ENCODE assay signal across 8 cellular contexts in the genomic region with DNA sequence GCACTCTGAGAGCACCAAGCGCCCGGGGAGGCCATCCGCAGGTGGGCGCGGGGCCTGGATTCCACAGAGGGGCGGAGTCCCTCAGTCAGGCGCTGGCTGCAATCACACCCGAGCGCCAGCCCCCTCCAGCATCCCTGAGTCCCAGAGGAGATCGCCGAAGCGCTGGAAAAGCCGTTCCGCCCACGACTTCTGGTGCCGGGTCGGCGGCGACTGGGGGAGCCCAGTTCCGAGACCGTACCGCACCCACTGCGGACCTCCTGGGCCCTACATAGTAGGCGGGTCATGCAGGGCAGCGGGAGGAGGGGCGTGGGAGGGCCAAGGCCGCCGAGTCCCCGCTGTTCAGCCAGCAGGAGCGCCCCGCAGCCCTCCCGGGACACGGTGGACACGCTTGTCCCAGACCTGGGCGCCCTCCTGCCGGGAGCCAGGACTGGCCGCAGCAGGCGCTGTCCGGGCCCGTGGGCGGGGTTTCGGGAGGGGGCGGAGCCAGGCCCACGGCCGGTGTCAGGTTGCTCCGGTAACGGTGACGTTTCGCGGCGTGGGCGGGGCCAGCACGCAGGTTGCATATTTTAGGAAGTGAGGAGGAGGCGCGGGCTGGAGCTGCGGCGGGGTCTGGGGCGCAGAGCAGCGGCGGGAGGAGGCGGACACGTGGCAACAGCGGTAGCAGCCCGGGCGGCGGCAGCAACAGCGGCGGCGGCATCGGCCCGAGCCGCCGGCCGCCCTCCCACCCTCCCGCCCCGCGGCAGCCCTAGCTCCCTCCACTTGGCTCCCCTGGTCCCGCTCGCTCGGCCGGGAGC. TPM values are rescaled to one million over a fixed set of nuclear protein-coding genes. Genes with fewer than 3 reads are reported as not detected.
DNase-seq lines count a peak whose midpoint lies in the region; ATAC-seq and TF ChIP-seq lines count a peak whose summit lies in the region.

A gene (plus strand): TSS at position 594 of the 794 bp plus-strand sequence. CDS start 268 bp downstream, outside the sequence.

- ATAC-seq in GM18511 (IDR thresholded peaks at IDR 0.05; ENCODE audit: unreplicated experiment) (peak; percentile 66), HG03025 (IDR thresholded peaks at IDR 0.05; ENCODE audit: low FRiP score, unreplicated experiment) (peak; percentile 67), right cardiac atrium (peak; percentile 84 to 89)

- H3K27ac ChIP-seq in ascending aorta = peak within 1 kb of the TSS; percentile 95 to 96
- peak within 1 kb of the TSS; percentile 98 for H3K27ac ChIP-seq in right cardiac atrium (ENCODE audit: low read length)
- peak within 1 kb of the TSS; percentile 90 to 94 for H3K27ac ChIP-seq in uterus

- H3K27me3 ChIP-seq in ascending aorta = no peaks in the 10 kb centered on the region
- H3K27me3 ChIP-seq in right cardiac atrium (ENCODE audit: control insufficient read depth, insufficient read depth) = no peaks in the 10 kb centered on the region
- no peaks in the 10 kb centered on the region for H3K27me3 ChIP-seq in uterus

- H3K27me3 Mint-ChIP-seq in T-helper 2 cell treated with Interferon-gamma antibody and Interleukin-4, amounts not matched to agents 5 μg/mL and 100 μg/mL, for 36 hours (ENCODE audit: low read depth) = peaks cover 33% of the 10 kb centered on the region

- intact Hi-C loops in ascending aorta (cut with DNase I) (loop anchor here (2.0 to 10.0 kb wide), 8 partner anchors 46 to 1298 kb away; a partner anchor contains a TSS), right cardiac atrium (cut with DNase I) (loop anchor here in 2 of 4 donors (10.0 kb wide), 2 partner anchors 208 to 218 kb away; no protein-coding TSS in a partner anchor), uterus (cut with DNase I; ENCODE audit: low total_unique reads) (no loop called here)

- peak within 1 kb of the TSS; percentile 95 for H3K27ac Mint-ChIP-seq in T-helper 2 cell treated with Interferon-gamma antibody and Interleukin-4, amounts not matched to agents 5 μg/mL and 100 μg/mL, for 36 hours

- peak; percentile 97 to 98 for TF ChIP-seq POLR2A in uterus (IDR thresholded peaks at IDR 0.05)

- H3K4me3 ChIP-seq in ascending aorta = peak within 1 kb of the TSS; percentile 78 to 81
- H3K4me3 ChIP-seq in right cardiac atrium (ENCODE audit: low read length) = peak within 1 kb of the TSS; percentile 94
- H3K4me3 ChIP-seq in uterus = peak within 1 kb of the TSS; percentile 65 to 82

- no peak for TF ChIP-seq CTCF in ascending aorta (IDR thresholded peaks at IDR 0.05)
- peak in 2 of 4 experiments; percentile 11 to 15 for TF ChIP-seq CTCF in uterus (IDR thresholded peaks at IDR 0.05)

- H3K4me3 Mint-ChIP-seq in T-helper 2 cell treated with Interferon-gamma antibody and Interleukin-4, amounts not matched to agents 5 μg/mL and 100 μg/mL, for 36 hours = peak within 1 kb of the TSS; percentile 98

- H3K9me3 ChIP-seq in ascending aorta (no peaks in the 10 kb centered on the region), right cardiac atrium (ENCODE audit: control insufficient read depth, low read length) (no peaks in the 10 kb centered on the region), uterus (no peaks in the 10 kb centered on the region)

- peak; percentile 83 for DNase-seq in NCI-H2029 (lab: John Stamatoyannopoulos, UW)
- DNase-seq in T-helper 2 cell treated with Interferon-gamma antibody and Interleukin-4, amounts not matched to agents 5 μg/mL and 100 μg/mL, for 36 hours (ENCODE audit: low spot score) = peak; percentile 96
- DNase-seq in ascending aorta (ENCODE audit: low spot score in 2 of 2) = peak; percentile 94 to 98
- peak; percentile 98 to 99 (median 99) for DNase-seq in right cardiac atrium
- DNase-seq in putamen (ENCODE audit: low spot score) = peak; percentile 92
- DNase-seq in uterus = peak; percentile 98

- no peaks in the 10 kb centered on the region for H3K9me3 Mint-ChIP-seq in T-helper 2 cell treated with Interferon-gamma antibody and Interleukin-4, amounts not matched to agents 5 μg/mL and 100 μg/mL, for 36 hours

- under 1% methylated on average over 81 of the region's 81 CpGs for WGBS in right cardiac atrium

- H3K36me3 ChIP-seq in ascending aorta = no peaks in the 10 kb centered on the region
- H3K36me3 ChIP-seq in uterus = no peaks in the 10 kb centered on the region

- H3K4me1 Mint-ChIP-seq in T-helper 2 cell treated with Interferon-gamma antibody and Interleukin-4, amounts not matched to agents 5 μg/mL and 100 μg/mL, for 36 hours (ENCODE audit: low read depth) = peaks cover 27% of the 10 kb centered on the region

- peaks cover 8% of the 10 kb centered on the region for H3K36me3 Mint-ChIP-seq in T-helper 2 cell treated with Interferon-gamma antibody and Interleukin-4, amounts not matched to agents 5 μg/mL and 100 μg/mL, for 36 hours (ENCODE audit: low read depth)

- H3K4me1 ChIP-seq in ascending aorta (peaks cover 17 to 36% of the 10 kb centered on the region in 2 donors), right cardiac atrium (ENCODE audit: control insufficient read depth, insufficient read depth, low read length) (peaks cover 6% of the 10 kb centered on the region), uterus (peaks cover 9 to 16% of the 10 kb centered on the region in 2 donors)

RNA-seq across cellular contexts. Expression of the gene that starts here (rescaled TPM):
- total RNA-seq in ascending aorta (255 TPM), right cardiac atrium (100 to 1,000 TPM; 166 to 326 (median 226) TPM), uterus (100 to 1,000 TPM; 135 to 202 (median 149) TPM)
- 155 TPM for polyA plus RNA-seq in right cardiac atrium

Comparison
In these comparisons a context has a peak if more than half of its experiments do, and no peak if none do; other contexts are left out.
1. Peak in every context shown above with its lines: DNase-seq, ATAC-seq, H3K4me3 ChIP-seq and H3K27ac ChIP-seq.